8 cellular contexts compared by ENCODE assay signal in genomic region chr15:99925661-99926461, GRCh38.
A peak's percentile ranks its signal among the peaks of the same experiment; 100 is the strongest.
DNase-seq lines count a peak whose midpoint lies in the region; ATAC-seq, FAIRE-seq and TF ChIP-seq lines count a peak whose summit lies in the region.

No MANE protein-coding gene starts in this region.

- H3K4me1 ChIP-seq in CD8-positive, alpha-beta memory T cell (ENCODE audit: insufficient read depth, low read length) = peaks cover 17% of the 10 kb centered on the region

- peak overlapping the region; percentile 79 to 90 (median 86) for H3K4me3 Mint-ChIP-seq in CD8-positive, alpha-beta memory T cell
- H3K4me3 Mint-ChIP-seq in activated B cell treated with CpG ODN at 0.5 μM for 24 hours = peak overlapping the region; percentile 83

- H3K27me3 ChIP-seq in CD8-positive, alpha-beta memory T cell (ENCODE audit: insufficient read depth, low read length, poor library complexity, severe bottlenecking) = no peaks in the 10 kb centered on the region
- H3K27me3 ChIP-seq in bronchial epithelial cell (ENCODE audit: control insufficient read depth, insufficient read depth, low read length) = no peaks in the 10 kb centered on the region

- peak; percentile 66 to 88 (median 74) for DNase-seq in CD8-positive, alpha-beta memory T cell
- DNase-seq in activated B cell treated with CpG ODN at 0.5 μM for 24 hours (peak; percentile 39), bronchial epithelial cell (ENCODE audit: low read depth) (peak; percentile 72), left kidney (ENCODE audit: low read depth, low spot score) (peak; percentile 73), COLO829 (ENCODE audit: low spot score) (no peak)
- peak; percentile 64 for DNase-seq in stimulated activated CD4-positive, alpha-beta T cell treated with anti-CD3 and anti-CD28 coated beads, Interleukin-4, amount 100 ng/mL, for 24 hours

- H3K27me3 Mint-ChIP-seq in CD8-positive, alpha-beta memory T cell = peaks cover 10 to 20% of the 10 kb centered on the region in 2 donors
- peaks cover 6% of the 10 kb centered on the region for H3K27me3 Mint-ChIP-seq in activated B cell treated with CpG ODN at 0.5 μM for 24 hours

- intact Hi-C loops in activated B cell treated with CpG ODN at 0.5 μM for 24 hours (cut with micrococcal nuclease) = loop anchor here (2.0 to 10.0 kb wide), 7 partner anchors 194 to 1964 kb away; partner anchors contain the start of genes ARRDC4, LRRC28, LYSMD4 and SNRPA1

- no peak for FAIRE-seq in bronchial epithelial cell (lab: Jason Lieb, UNC)

- no peak overlapping the region for H3K27ac ChIP-seq in CD8-positive, alpha-beta memory T cell (ENCODE audit: low read depth, low read length)

- ATAC-seq in HG03432 (IDR thresholded peaks at IDR 0.05; ENCODE audit: unreplicated experiment) (peak; percentile 49), activated B cell treated with CpG ODN at 0.5 μM for 24 hours (ENCODE audit: low read depth) (peak; percentile 76), GM21825 (IDR thresholded peaks at IDR 0.05; ENCODE audit: unreplicated experiment) (no peak)

- no peaks in the 10 kb centered on the region for H3K9me3 ChIP-seq in CD8-positive, alpha-beta memory T cell (ENCODE audit: low read length)

- H3K36me3 Mint-ChIP-seq in CD8-positive, alpha-beta memory T cell = no peaks in the 10 kb centered on the region
- H3K36me3 Mint-ChIP-seq in activated B cell treated with CpG ODN at 0.5 μM for 24 hours (ENCODE audit: low read depth) = no peaks in the 10 kb centered on the region

- H3K4me1 Mint-ChIP-seq in CD8-positive, alpha-beta memory T cell = peaks cover 12 to 24% (median 22%) of the 10 kb centered on the region in 3 donors
- peaks cover 16% of the 10 kb centered on the region for H3K4me1 Mint-ChIP-seq in activated B cell treated with CpG ODN at 0.5 μM for 24 hours

- POLR2A ChIA-PET in CD8-positive, alpha-beta memory T cell (lab: Charles Lee) = interaction anchor here (0.6 to 1.3 kb wide), 3 partner anchors 192 to 676 kb away, joined by 3 to 4 read pairs (median 3); partner anchors contain the start of genes ASB7, LINS1 and LYSMD4
- POLR2A ChIA-PET in activated B cell treated with CpG ODN at 0.5 μM for 24 hours (lab: Charles Lee) = interaction anchor here (0.6 to 1.6 kb wide), 2 partner anchors 674 to 1717 kb away, joined by 4 to 13 read pairs; partner anchors contain the start of gene LRRC28

- peak overlapping the region; percentile 68 for H3K4me3 ChIP-seq in CD8-positive, alpha-beta memory T cell (ENCODE audit: low read length)
- peak overlapping the region; percentile 31 for H3K4me3 ChIP-seq in bronchial epithelial cell (ENCODE audit: low read depth, low read length)

- H3K9me3 Mint-ChIP-seq in CD8-positive, alpha-beta memory T cell = no peaks in the 10 kb centered on the region
- no peaks in the 10 kb centered on the region for H3K9me3 Mint-ChIP-seq in activated B cell treated with CpG ODN at 0.5 μM for 24 hours

- TF ChIP-seq CTCF in activated B cell treated with CpG ODN at 0.5 μM for 24 hours (IDR thresholded peaks at IDR 0.05) = no peak
- TF ChIP-seq CTCF in bronchial epithelial cell (IDR thresholded peaks at IDR 0.05; ENCODE audit: insufficient read depth, low read length, severe bottlenecking) = no peak

- H3K36me3 ChIP-seq in CD8-positive, alpha-beta memory T cell (ENCODE audit: insufficient read depth, low read length) = no peaks in the 10 kb centered on the region
- H3K36me3 ChIP-seq in bronchial epithelial cell (ENCODE audit: control insufficient read depth, insufficient read depth, low read length) = no peaks in the 10 kb centered on the region

- peak overlapping the region; percentile 77 to 96 (median 90) for H3K27ac Mint-ChIP-seq in CD8-positive, alpha-beta memory T cell
- peak overlapping the region; percentile 74 for H3K27ac Mint-ChIP-seq in activated B cell treated with CpG ODN at 0.5 μM for 24 hours

- CTCF ChIA-PET in CD8-positive, alpha-beta memory T cell (lab: Charles Lee) = interaction anchor here (1.1 to 2.4 kb wide), 4 partner anchors 405 to 424 kb away, joined by 3 to 9 read pairs (median 6); no protein-coding TSS in a partner anchor
- CTCF ChIA-PET in activated B cell treated with CpG ODN at 0.5 μM for 24 hours (lab: Charles Lee) = interaction anchor here (1.0 to 1.6 kb wide), 2 partner anchors 14 to 947 kb away, joined by 3 read pairs; no protein-coding TSS in a partner anchor
